Comparison of ENCODE assay signal across 1 cellular context in genomic region chr6:15433517-15433874, GRCh38.
TF ChIP-seq lines count a peak whose summit lies in the region.

No MANE protein-coding gene starts in this region.

TF ChIP-seq in H1, 55 proteins besides CTCF, POLR2A, EP300 and RAD21:
- TF ChIP-seq CEBPB (IDR thresholded peaks at IDR 0.05; ENCODE audit: low read depth, low read length), result peak; percentile 19; the same call in 1 of the 2 replicates
- no peak for TF ChIP-seq EZH2 (IDR thresholded peaks at IDR 0.05; ENCODE audit: low read depth, low read length, severe bottlenecking)
- TF ChIP-seq, protein P1, sequence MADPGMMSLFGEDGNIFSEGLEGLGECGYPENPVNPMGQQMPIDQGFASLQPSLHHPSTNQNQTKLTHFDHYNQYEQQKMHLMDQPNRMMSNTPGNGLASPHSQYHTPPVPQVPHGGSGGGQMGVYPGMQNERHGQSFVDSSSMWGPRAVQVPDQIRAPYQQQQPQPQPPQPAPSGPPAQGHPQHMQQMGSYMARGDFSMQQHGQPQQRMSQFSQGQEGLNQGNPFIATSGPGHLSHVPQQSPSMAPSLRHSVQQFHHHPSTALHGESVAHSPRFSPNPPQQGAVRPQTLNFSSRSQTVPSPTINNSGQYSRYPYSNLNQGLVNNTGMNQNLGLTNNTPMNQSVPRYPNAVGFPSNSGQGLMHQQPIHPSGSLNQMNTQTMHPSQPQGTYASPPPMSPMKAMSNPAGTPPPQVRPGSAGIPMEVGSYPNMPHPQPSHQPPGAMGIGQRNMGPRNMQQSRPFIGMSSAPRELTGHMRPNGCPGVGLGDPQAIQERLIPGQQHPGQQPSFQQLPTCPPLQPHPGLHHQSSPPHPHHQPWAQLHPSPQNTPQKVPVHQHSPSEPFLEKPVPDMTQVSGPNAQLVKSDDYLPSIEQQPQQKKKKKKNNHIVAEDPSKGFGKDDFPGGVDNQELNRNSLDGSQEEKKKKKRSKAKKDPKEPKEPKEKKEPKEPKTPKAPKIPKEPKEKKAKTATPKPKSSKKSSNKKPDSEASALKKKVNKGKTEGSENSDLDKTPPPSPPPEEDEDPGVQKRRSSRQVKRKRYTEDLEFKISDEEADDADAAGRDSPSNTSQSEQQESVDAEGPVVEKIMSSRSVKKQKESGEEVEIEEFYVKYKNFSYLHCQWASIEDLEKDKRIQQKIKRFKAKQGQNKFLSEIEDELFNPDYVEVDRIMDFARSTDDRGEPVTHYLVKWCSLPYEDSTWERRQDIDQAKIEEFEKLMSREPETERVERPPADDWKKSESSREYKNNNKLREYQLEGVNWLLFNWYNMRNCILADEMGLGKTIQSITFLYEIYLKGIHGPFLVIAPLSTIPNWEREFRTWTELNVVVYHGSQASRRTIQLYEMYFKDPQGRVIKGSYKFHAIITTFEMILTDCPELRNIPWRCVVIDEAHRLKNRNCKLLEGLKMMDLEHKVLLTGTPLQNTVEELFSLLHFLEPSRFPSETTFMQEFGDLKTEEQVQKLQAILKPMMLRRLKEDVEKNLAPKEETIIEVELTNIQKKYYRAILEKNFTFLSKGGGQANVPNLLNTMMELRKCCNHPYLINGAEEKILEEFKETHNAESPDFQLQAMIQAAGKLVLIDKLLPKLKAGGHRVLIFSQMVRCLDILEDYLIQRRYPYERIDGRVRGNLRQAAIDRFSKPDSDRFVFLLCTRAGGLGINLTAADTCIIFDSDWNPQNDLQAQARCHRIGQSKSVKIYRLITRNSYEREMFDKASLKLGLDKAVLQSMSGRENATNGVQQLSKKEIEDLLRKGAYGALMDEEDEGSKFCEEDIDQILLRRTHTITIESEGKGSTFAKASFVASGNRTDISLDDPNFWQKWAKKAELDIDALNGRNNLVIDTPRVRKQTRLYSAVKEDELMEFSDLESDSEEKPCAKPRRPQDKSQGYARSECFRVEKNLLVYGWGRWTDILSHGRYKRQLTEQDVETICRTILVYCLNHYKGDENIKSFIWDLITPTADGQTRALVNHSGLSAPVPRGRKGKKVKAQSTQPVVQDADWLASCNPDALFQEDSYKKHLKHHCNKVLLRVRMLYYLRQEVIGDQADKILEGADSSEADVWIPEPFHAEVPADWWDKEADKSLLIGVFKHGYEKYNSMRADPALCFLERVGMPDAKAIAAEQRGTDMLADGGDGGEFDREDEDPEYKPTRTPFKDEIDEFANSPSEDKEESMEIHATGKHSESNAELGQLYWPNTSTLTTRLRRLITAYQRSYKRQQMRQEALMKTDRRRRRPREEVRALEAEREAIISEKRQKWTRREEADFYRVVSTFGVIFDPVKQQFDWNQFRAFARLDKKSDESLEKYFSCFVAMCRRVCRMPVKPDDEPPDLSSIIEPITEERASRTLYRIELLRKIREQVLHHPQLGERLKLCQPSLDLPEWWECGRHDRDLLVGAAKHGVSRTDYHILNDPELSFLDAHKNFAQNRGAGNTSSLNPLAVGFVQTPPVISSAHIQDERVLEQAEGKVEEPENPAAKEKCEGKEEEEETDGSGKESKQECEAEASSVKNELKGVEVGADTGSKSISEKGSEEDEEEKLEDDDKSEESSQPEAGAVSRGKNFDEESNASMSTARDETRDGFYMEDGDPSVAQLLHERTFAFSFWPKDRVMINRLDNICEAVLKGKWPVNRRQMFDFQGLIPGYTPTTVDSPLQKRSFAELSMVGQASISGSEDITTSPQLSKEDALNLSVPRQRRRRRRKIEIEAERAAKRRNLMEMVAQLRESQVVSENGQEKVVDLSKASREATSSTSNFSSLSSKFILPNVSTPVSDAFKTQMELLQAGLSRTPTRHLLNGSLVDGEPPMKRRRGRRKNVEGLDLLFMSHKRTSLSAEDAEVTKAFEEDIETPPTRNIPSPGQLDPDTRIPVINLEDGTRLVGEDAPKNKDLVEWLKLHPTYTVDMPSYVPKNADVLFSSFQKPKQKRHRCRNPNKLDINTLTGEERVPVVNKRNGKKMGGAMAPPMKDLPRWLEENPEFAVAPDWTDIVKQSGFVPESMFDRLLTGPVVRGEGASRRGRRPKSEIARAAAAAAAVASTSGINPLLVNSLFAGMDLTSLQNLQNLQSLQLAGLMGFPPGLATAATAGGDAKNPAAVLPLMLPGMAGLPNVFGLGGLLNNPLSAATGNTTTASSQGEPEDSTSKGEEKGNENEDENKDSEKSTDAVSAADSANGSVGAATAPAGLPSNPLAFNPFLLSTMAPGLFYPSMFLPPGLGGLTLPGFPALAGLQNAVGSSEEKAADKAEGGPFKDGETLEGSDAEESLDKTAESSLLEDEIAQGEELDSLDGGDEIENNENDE (IDR thresholded peaks at IDR 0.05; ENCODE audit: insufficient replicate concordance, low read length), result no peak
- TF ChIP-seq TEAD4 (IDR thresholded peaks at IDR 0.05; ENCODE audit: low read depth, low read length), result no peak
